ENCODE assay signal across 8 cellular contexts in the genomic region with DNA sequence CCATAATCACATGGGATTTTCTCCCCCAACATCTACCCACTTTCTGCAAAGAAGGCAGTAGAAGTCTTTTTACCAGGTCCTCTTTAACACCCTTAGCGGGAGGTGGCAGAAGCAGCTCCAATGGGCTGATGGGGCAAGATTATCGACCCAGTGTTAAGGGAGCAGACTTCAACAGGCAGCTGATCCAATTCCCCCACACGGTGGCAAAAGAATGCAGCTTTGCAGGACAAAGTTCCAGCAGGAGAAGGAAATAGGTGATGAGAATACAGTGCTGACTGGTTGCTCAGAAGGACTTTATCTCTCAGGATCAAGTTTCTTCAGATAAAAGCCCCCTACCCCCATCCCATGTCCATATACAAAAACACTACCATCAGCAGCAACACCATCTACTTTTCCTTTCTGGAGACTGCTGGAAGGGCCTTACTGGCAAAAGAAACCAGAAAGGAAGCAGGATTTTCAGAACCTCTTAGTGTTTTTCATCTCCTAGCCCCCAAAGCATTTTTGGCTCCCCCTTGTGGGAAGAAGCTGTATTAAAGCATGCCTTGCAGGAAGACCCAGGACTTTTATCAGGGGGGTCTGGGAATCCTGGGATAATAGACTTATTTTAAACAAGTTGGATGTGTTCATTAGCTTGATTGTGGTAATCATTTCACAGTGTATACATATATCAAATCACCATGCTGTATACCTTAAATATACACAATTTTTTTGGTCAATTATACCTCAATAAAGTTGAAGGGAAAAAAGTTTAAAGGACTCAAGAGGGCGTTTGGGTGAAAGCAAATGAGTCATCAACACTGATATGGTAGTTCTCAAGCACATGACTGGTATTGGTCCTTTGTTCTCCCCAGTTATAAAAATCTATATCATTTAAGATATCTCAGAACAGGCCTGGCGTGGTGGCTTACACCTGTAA.
DNase-seq lines count a peak whose midpoint lies in the region; ATAC-seq lines count a peak whose summit lies in the region.

No MANE protein-coding gene starts in this region.

- no peaks in the 10 kb centered on the region for H3K9me3 Mint-ChIP-seq in activated CD4-positive, alpha-beta T cell treated with anti-CD3 and anti-CD28 coated beads, Interleukin-2, amount 10 ng/mL, durations not matched to agents 7 days and 5 days

- H3K36me3 Mint-ChIP-seq in activated CD4-positive, alpha-beta T cell treated with anti-CD3 and anti-CD28 coated beads, Interleukin-2, amount 10 ng/mL, durations not matched to agents 7 days and 5 days (ENCODE audit: low read depth) = no peaks in the 10 kb centered on the region

- H3K27ac Mint-ChIP-seq in activated CD4-positive, alpha-beta T cell treated with anti-CD3 and anti-CD28 coated beads, Interleukin-2, amount 10 ng/mL, durations not matched to agents 7 days and 5 days = no peak overlapping the region

- no peak overlapping the region for H3K4me3 Mint-ChIP-seq in activated CD4-positive, alpha-beta T cell treated with anti-CD3 and anti-CD28 coated beads, Interleukin-2, amount 10 ng/mL, durations not matched to agents 7 days and 5 days

- POLR2A ChIA-PET in activated CD4-positive, alpha-beta T cell treated with anti-CD3 and anti-CD28 coated beads, Interleukin-2, amount 10 ng/mL, durations not matched to agents 7 days and 5 days (lab: Charles Lee) = no interaction called here

- H3K4me1 Mint-ChIP-seq in activated CD4-positive, alpha-beta T cell treated with anti-CD3 and anti-CD28 coated beads, Interleukin-2, amount 10 ng/mL, durations not matched to agents 7 days and 5 days = no peaks in the 10 kb centered on the region

- ATAC-seq in HG03039 (IDR thresholded peaks at IDR 0.05; ENCODE audit: unreplicated experiment) = no peak
- no peak for ATAC-seq in HG02840 (IDR thresholded peaks at IDR 0.05; ENCODE audit: low FRiP score, unreplicated experiment)

- CTCF ChIA-PET in activated CD4-positive, alpha-beta T cell treated with anti-CD3 and anti-CD28 coated beads, Interleukin-2, amount 10 ng/mL, durations not matched to agents 7 days and 5 days (lab: Charles Lee) = interaction anchor here (0.5 to 1.1 kb wide), 3 partner anchors 15 to 1995 kb away, joined by 3 to 4 read pairs (median 3); no protein-coding TSS in a partner anchor

- peak; percentile 64 for DNase-seq in NCI-H82 (lab: John Stamatoyannopoulos, UW)
- DNase-seq in NCI-H82 treated with DMSO at 0.1 percent for 48 hours (lab: John Stamatoyannopoulos, UW; ENCODE audit: unreplicated experiment) = no peak
- peak; percentile 32 for DNase-seq in Jurkat, Clone E6-1 (ENCODE audit: low read depth, low spot score)
- peak; percentile 37 for DNase-seq in activated CD4-positive, alpha-beta T cell treated with anti-CD3 and anti-CD28 coated beads, Interleukin-2, amount 10 ng/mL, durations not matched to agents 7 days and 5 days
- peak; percentile 11 for DNase-seq in germinal center (ENCODE audit: low spot score)
- DNase-seq in smooth muscle cell of the brain vasculature (ENCODE audit: low read depth, low spot score) = peak; percentile 26

- H3K27me3 Mint-ChIP-seq in activated CD4-positive, alpha-beta T cell treated with anti-CD3 and anti-CD28 coated beads, Interleukin-2, amount 10 ng/mL, durations not matched to agents 7 days and 5 days = peaks cover 1% of the 10 kb centered on the region

- no peak overlapping the region for H3K4me3 ChIP-seq in Jurkat, Clone E6-1 (ENCODE audit: low read length)
